ENCODE assay signal across 9 cellular contexts in genomic region chr11:87463486-87464102, GRCh38.
DNase-seq lines count a peak whose midpoint lies in the region; ATAC-seq and TF ChIP-seq lines count a peak whose summit lies in the region.
"Had no signal": no experiment of that assay in that cellular context is flagged by ENCODE, and none has a peak within 500 bp of the region (broad histone marks: within the 10 kb centered on the region; RNA-seq: fewer than 3 reads in every experiment).

No MANE protein-coding gene starts in this region.

- DNase-seq in NCI-H526 treated with DMSO at 0.1 percent for 48 hours (lab: John Stamatoyannopoulos, UW): peak; percentile 69
- DNase-seq in glomerular visceral epithelial cell (ENCODE audit: extremely low spot score): peak; percentile 31
- DNase-seq in activated CD8-positive, alpha-beta memory T cell treated with anti-CD3 and anti-CD28 coated beads, Interleukin-2, amount 50 U/mL, for 4 hours: no peak

- 0 out of 2 replicates have a peak, but pooled peaks have one; percentile 12 for TF ChIP-seq CTCF in GM12874 (IDR thresholded peaks at IDR 0.05; ENCODE audit: insufficient read depth, low read depth, low read length)

- ATAC-seq in HG02973 (IDR thresholded peaks at IDR 0.05; ENCODE audit: unreplicated experiment): peak; percentile 63
- ATAC-seq in GM18907 (IDR thresholded peaks at IDR 0.05; ENCODE audit: unreplicated experiment): no peak
- ATAC-seq in HG02970 (IDR thresholded peaks at IDR 0.05; ENCODE audit: low FRiP score, unreplicated experiment): no peak
- no peak for ATAC-seq in HG03135 (IDR thresholded peaks at IDR 0.05; ENCODE audit: unreplicated experiment)
- ATAC-seq: mucosa of descending colon had no signal
